Comparison of ENCODE assay signal across 15 cellular contexts in the genomic region with DNA sequence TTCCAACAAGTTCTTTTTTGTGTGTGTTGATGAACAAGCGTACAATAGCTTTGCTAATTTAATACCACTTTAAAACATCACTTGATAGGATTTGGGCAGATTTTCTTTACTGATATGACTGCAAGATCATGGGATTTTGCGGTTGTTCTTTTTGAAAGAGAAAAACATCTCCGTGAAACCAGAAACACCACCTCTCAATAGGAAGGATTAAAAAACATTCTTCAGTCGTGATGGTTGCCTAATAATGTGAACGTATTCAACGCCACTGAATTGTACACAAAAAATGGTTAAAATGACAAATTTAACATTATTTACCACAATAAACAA. TPM values are rescaled to one million over a fixed set of nuclear protein-coding genes. Genes with fewer than 3 reads are reported as not detected.
A peak's percentile ranks its signal among the peaks of the same experiment; 100 is the strongest.
DNase-seq lines count a peak whose midpoint lies in the region; ATAC-seq and TF ChIP-seq lines count a peak whose summit lies in the region.
"Had no signal": no experiment of that assay in that cellular context is flagged by ENCODE, and none has a peak within 500 bp of the region (broad histone marks: within the 10 kb centered on the region; RNA-seq: fewer than 3 reads in every experiment).

No MANE protein-coding gene starts in this region.

- H3K27ac Mint-ChIP-seq in activated naive CD4-positive, alpha-beta T cell treated with anti-CD3 and anti-CD28 coated beads, Interleukin-2, amount 50 U/mL, for 24 hours: peak overlapping the region; percentile 96
- H3K27ac Mint-ChIP-seq in activated naive CD4-positive, alpha-beta T cell treated with anti-CD3 and anti-CD28 coated beads, Interleukin-2, amount 50 U/mL, for 72 hours: peak overlapping the region; percentile 69 to 97
- H3K27ac Mint-ChIP-seq in type B pancreatic cell: peak overlapping the region; percentile 5

- no peak overlapping the region for H3K4me3 ChIP-seq in hepatocyte
- H3K4me3 ChIP-seq in ovary: no peak overlapping the region

- H3K9me2 ChIP-seq in hepatocyte (replicated peaks; ENCODE audit: insufficient read depth): no peaks in the 10 kb centered on the region

- H2AFZ ChIP-seq in hepatocyte: no peak overlapping the region

- no peak for TF ChIP-seq EP300 in ovary (IDR thresholded peaks at IDR 0.05)

- H4K20me1 ChIP-seq in hepatocyte (ENCODE audit: insufficient read depth, poor library complexity, severe bottlenecking): no peaks in the 10 kb centered on the region

- TF ChIP-seq POLR2A in ovary (IDR thresholded peaks at IDR 0.05): no peak

- TF ChIP-seq CTCF in hepatocyte (IDR thresholded peaks at IDR 0.05; ENCODE audit: poor library complexity) (no peak), type B pancreatic cell (conservative IDR thresholded peaks at IDR 0.05) (no peak), ovary (IDR thresholded peaks at IDR 0.05) (no peak)

- H3K4me1 ChIP-seq in hepatocyte (ENCODE audit: insufficient read depth): peaks cover 47% of the 10 kb centered on the region
- peaks cover 7% of the 10 kb centered on the region for H3K4me1 ChIP-seq in ovary (ENCODE audit: insufficient read depth)

- peak overlapping the region; percentile 56 for H3K27ac ChIP-seq in hepatocyte
- no peak overlapping the region for H3K27ac ChIP-seq in ovary

- ATAC-seq in activated naive CD4-positive, alpha-beta T cell treated with anti-CD3 and anti-CD28 coated beads, Interleukin-2, amount 50 U/mL, for 72 hours: peak; percentile 26 to 36

- peaks cover 4% of the 10 kb centered on the region for H3K36me3 Mint-ChIP-seq in activated naive CD4-positive, alpha-beta T cell treated with anti-CD3 and anti-CD28 coated beads, Interleukin-2, amount 50 U/mL, for 24 hours
- peaks cover 0 to 6% of the 10 kb centered on the region in 2 donors for H3K36me3 Mint-ChIP-seq in activated naive CD4-positive, alpha-beta T cell treated with anti-CD3 and anti-CD28 coated beads, Interleukin-2, amount 50 U/mL, for 72 hours
- H3K36me3 Mint-ChIP-seq in type B pancreatic cell: peaks cover 13% of the 10 kb centered on the region

- H3K9me3 ChIP-seq in hepatocyte (ENCODE audit: low read depth) (no peaks in the 10 kb centered on the region), ovary (no peaks in the 10 kb centered on the region)

- H3K27me3 Mint-ChIP-seq in activated naive CD4-positive, alpha-beta T cell treated with anti-CD3 and anti-CD28 coated beads, Interleukin-2, amount 50 U/mL, for 24 hours: no peaks in the 10 kb centered on the region
- H3K27me3 Mint-ChIP-seq in type B pancreatic cell: no peaks in the 10 kb centered on the region

- peaks cover 86% of the 10 kb centered on the region for H3K4me1 Mint-ChIP-seq in activated naive CD4-positive, alpha-beta T cell treated with anti-CD3 and anti-CD28 coated beads, Interleukin-2, amount 50 U/mL, for 24 hours
- H3K4me1 Mint-ChIP-seq in type B pancreatic cell (ENCODE audit: unreplicated experiment): peaks cover 33% of the 10 kb centered on the region

- peak overlapping the region; percentile 83 for H3K4me3 Mint-ChIP-seq in activated naive CD4-positive, alpha-beta T cell treated with anti-CD3 and anti-CD28 coated beads, Interleukin-2, amount 50 U/mL, for 24 hours
- H3K4me3 Mint-ChIP-seq in type B pancreatic cell: no peak overlapping the region

- peaks cover 91% of the 10 kb centered on the region for H3K79me2 ChIP-seq in hepatocyte

- peak overlapping the region; percentile 43 for H3K4me2 ChIP-seq in hepatocyte

- 50% methylated on average over 6 of the region's 6 CpGs for WGBS in hepatocyte (ENCODE audit: low lambda C conversion rate, missing lambda C conversion rate)
- 63 to 78% (median 72%) methylated on average over 6 of the region's 6 CpGs for WGBS in ovary, 3 donors

- intact Hi-C loops in ovary (cut with DNase I): no loop called here

- no peaks in the 10 kb centered on the region for H3K9me3 Mint-ChIP-seq in activated naive CD4-positive, alpha-beta T cell treated with anti-CD3 and anti-CD28 coated beads, Interleukin-2, amount 50 U/mL, for 24 hours
- no peaks in the 10 kb centered on the region for H3K9me3 Mint-ChIP-seq in activated naive CD4-positive, alpha-beta T cell treated with anti-CD3 and anti-CD28 coated beads, Interleukin-2, amount 50 U/mL, for 72 hours
- H3K9me3 Mint-ChIP-seq in type B pancreatic cell: peaks cover 4% of the 10 kb centered on the region

- H3K27me3 ChIP-seq in hepatocyte: no peaks in the 10 kb centered on the region
- no peaks in the 10 kb centered on the region for H3K27me3 ChIP-seq in ovary

- no peak for DNase-seq in activated naive CD4-positive, alpha-beta T cell treated with Interleukin-2 at 50 U/mL for 16 hours
- DNase-seq in activated naive CD4-positive, alpha-beta T cell treated with anti-CD3 and anti-CD28 coated beads, Interleukin-2, amount 50 U/mL, for 72 hours (ENCODE audit: low spot score in 2 of 2): no peak
- DNase-seq in hepatocyte (ENCODE audit: low spot score): no peak
- no peak for DNase-seq in type B pancreatic cell (ENCODE audit: extremely low spot score, unreplicated experiment)
- DNase-seq in C1 segment of cervical spinal cord (lab: John Stamatoyannopoulos, UW): no peak
- no peak for DNase-seq in UCSD-AML1 (lab: John Stamatoyannopoulos, UW; ENCODE audit: unreplicated experiment)
- no peak for DNase-seq in ovary
- DNase-seq: activated CD4-positive, CD25-positive, alpha-beta regulatory T cell; activated effector memory CD4-positive, alpha-beta T cell treated with anti-CD3 and anti-CD28 coated beads, Interleukin-2, amount 50 U/mL, for 16 hours; cerebellar nuclear complex; DMS153; NCI-H1048; NCI-H2227 treated with DMSO at 0.1 percent for 48 hours; stimulated activated CD4-positive, alpha-beta T cell treated with anti-CD3 and anti-CD28 coated beads, Interleukin-15, amount 100 ng/mL, for 24 hours had no signal

- H3K36me3 ChIP-seq in hepatocyte (replicated peaks; ENCODE audit: insufficient read depth, low read depth) (no peaks in the 10 kb centered on the region), ovary (no peaks in the 10 kb centered on the region)

RNA-seq across cellular contexts. Expression of gene RBMS1, which starts 19.3 kb away (rescaled TPM):
- 10 to 100 TPM; 33.8 to 52.9 TPM for total RNA-seq in activated naive CD4-positive, alpha-beta T cell treated with anti-CD3 and anti-CD28 coated beads, Interleukin-2, amount 50 U/mL, for 72 hours
- total RNA-seq in hepatocyte (87.9 and 94.6 TPM in 2 replicates), type B pancreatic cell (ENCODE audit: low replicate concordance) (73.7 and 94.0 TPM in 2 replicates), ovary (10 to 100 TPM; 67.5 to 91.9 (median 73.8) TPM)
- polyA plus RNA-seq in hepatocyte (103 and 138 TPM in 2 replicates), ovary (10 to 100 TPM; 50.7 to 89.4 TPM)

Comparison
In these comparisons a context has a peak if more than half of its experiments do, and no peak if none do; other contexts are left out.
1. H3K27ac Mint-ChIP-seq: peak in every context shown above with its lines; median percentile 96 in activated naive CD4-positive, alpha-beta T cell treated with anti-CD3 and anti-CD28 coated beads, Interleukin-2, amount 50 U/mL, for 24 hours; 83 in activated naive CD4-positive, alpha-beta T cell treated with anti-CD3 and anti-CD28 coated beads, Interleukin-2, amount 50 U/mL, for 72 hours; 5 in type B pancreatic cell.